In genomic region chr11:128548655-128549255, GRCh38 we compare ENCODE assay signal across 9 cellular contexts. TPM values are rescaled to one million over a fixed set of nuclear protein-coding genes. Genes with fewer than 3 reads are reported as not detected.
DNase-seq lines count a peak whose midpoint lies in the region; ATAC-seq, FAIRE-seq and TF ChIP-seq lines count a peak whose summit lies in the region.
"Had no signal": no experiment of that assay in that cellular context is flagged by ENCODE, and none has a peak within 500 bp of the region (broad histone marks: within the 10 kb centered on the region; RNA-seq: fewer than 3 reads in every experiment).

No MANE protein-coding gene starts in this region.

- H3K4me3 Mint-ChIP-seq in activated T-helper 1 cell treated with anti-CD3 and anti-CD28 coated beads, Interleukin-12 subunit alpha, Interleukin-12 subunit beta, Interleukin-2, Interleukin-4 antibody, amounts not matched to agents 30 ng/mL and 10 ng/mL and 1 ng/mL, durations not matched to agents 14 hours and 24 hours and 36 hours: peak overlapping the region; percentile 80

- ATAC-seq in omental fat pad (ENCODE audit: low FRiP score): peak; percentile 88

- intact Hi-C loops in activated T-helper 1 cell treated with anti-CD3 and anti-CD28 coated beads, Interleukin-12 subunit alpha, Interleukin-12 subunit beta, Interleukin-2, Interleukin-4 antibody, amounts not matched to agents 30 ng/mL and 10 ng/mL and 1 ng/mL, durations not matched to agents 14 hours and 24 hours and 36 hours (cut with micrococcal nuclease): no loop called here

- H3K27ac Mint-ChIP-seq in activated T-helper 1 cell treated with anti-CD3 and anti-CD28 coated beads, Interleukin-12 subunit alpha, Interleukin-12 subunit beta, Interleukin-2, Interleukin-4 antibody, amounts not matched to agents 30 ng/mL and 10 ng/mL and 1 ng/mL, durations not matched to agents 14 hours and 24 hours and 36 hours: peak overlapping the region; percentile 90

- H3K27me3 Mint-ChIP-seq in activated T-helper 1 cell treated with anti-CD3 and anti-CD28 coated beads, Interleukin-12 subunit alpha, Interleukin-12 subunit beta, Interleukin-2, Interleukin-4 antibody, amounts not matched to agents 30 ng/mL and 10 ng/mL and 1 ng/mL, durations not matched to agents 14 hours and 24 hours and 36 hours (ENCODE audit: insufficient read depth): no peaks in the 10 kb centered on the region

- H3K36me3 Mint-ChIP-seq in activated T-helper 1 cell treated with anti-CD3 and anti-CD28 coated beads, Interleukin-12 subunit alpha, Interleukin-12 subunit beta, Interleukin-2, Interleukin-4 antibody, amounts not matched to agents 30 ng/mL and 10 ng/mL and 1 ng/mL, durations not matched to agents 14 hours and 24 hours and 36 hours (ENCODE audit: low read depth): peaks cover 3% of the 10 kb centered on the region

- peaks cover 80% of the 10 kb centered on the region for H3K4me1 Mint-ChIP-seq in activated T-helper 1 cell treated with anti-CD3 and anti-CD28 coated beads, Interleukin-12 subunit alpha, Interleukin-12 subunit beta, Interleukin-2, Interleukin-4 antibody, amounts not matched to agents 30 ng/mL and 10 ng/mL and 1 ng/mL, durations not matched to agents 14 hours and 24 hours and 36 hours (ENCODE audit: low read depth)

- no peak for FAIRE-seq in H54 (lab: Jason Lieb, UNC)
- FAIRE-seq: G401.6 had no signal

- H3K9me3 Mint-ChIP-seq in activated T-helper 1 cell treated with anti-CD3 and anti-CD28 coated beads, Interleukin-12 subunit alpha, Interleukin-12 subunit beta, Interleukin-2, Interleukin-4 antibody, amounts not matched to agents 30 ng/mL and 10 ng/mL and 1 ng/mL, durations not matched to agents 14 hours and 24 hours and 36 hours: no peaks in the 10 kb centered on the region

- no peak for TF ChIP-seq CTCF in omental fat pad (IDR thresholded peaks at IDR 0.05)

- TF ChIP-seq POLR2A in H54 (IDR thresholded peaks at IDR 0.05; ENCODE audit: low read depth, low read length) (no peak), erythroblast (IDR thresholded peaks at IDR 0.05; ENCODE audit: low read length) (no peak)

- peak; percentile 53 for DNase-seq in activated T-cell treated with anti-CD3 and anti-CD28 coated beads, Interleukin-2, amount 50 U/mL, for 1 hour
- DNase-seq in activated T-cell treated with anti-CD3 and anti-CD28 coated beads for 4 hours (no peak), glomerular visceral epithelial cell (ENCODE audit: extremely low spot score) (peak; percentile 16), omental fat pad (ENCODE audit: low spot score) (no peak), H54 (ENCODE audit: insufficient read length, low spot score) (no peak), erythroblast (lab: John Stamatoyannopoulos, UW) (no peak), RPMI8226 (no peak)
- DNase-seq in activated T-helper 1 cell treated with anti-CD3 and anti-CD28 coated beads, Interleukin-12 subunit alpha, Interleukin-12 subunit beta, Interleukin-2, Interleukin-4 antibody, amounts not matched to agents 30 ng/mL and 10 ng/mL and 1 ng/mL, durations not matched to agents 14 hours and 24 hours and 36 hours (ENCODE audit: low spot score): peak; percentile 8

RNA-seq across cellular contexts. Expression of gene ETS1, which starts 38.6 kb away (rescaled TPM):
- total RNA-seq in activated T-helper 1 cell treated with anti-CD3 and anti-CD28 coated beads, Interleukin-12 subunit alpha, Interleukin-12 subunit beta, Interleukin-2, Interleukin-4 antibody, amounts not matched to agents 30 ng/mL and 10 ng/mL and 1 ng/mL, durations not matched to agents 14 hours and 24 hours and 36 hours: 609 and 619 TPM in 2 replicates
- total RNA-seq in omental fat pad: 100 to 1,000 TPM in 3 of 4 donors, 10 to 100 TPM in 1; 72.4 to 211 (median 165) TPM

Comparison
In these comparisons a context has a peak if more than half of its experiments do, and no peak if none do; other contexts are left out.
1. DNase-seq: peak in activated T-cell treated with anti-CD3 and anti-CD28 coated beads, Interleukin-2, amount 50 U/mL, for 1 hour (single experiment), activated T-helper 1 cell treated with anti-CD3 and anti-CD28 coated beads, Interleukin-12 subunit alpha, Interleukin-12 subunit beta, Interleukin-2, Interleukin-4 antibody, amounts not matched to agents 30 ng/mL and 10 ng/mL and 1 ng/mL, durations not matched to agents 14 hours and 24 hours and 36 hours (single experiment) and glomerular visceral epithelial cell (single experiment); none in activated T-cell treated with anti-CD3 and anti-CD28 coated beads for 4 hours (single experiment), omental fat pad (single experiment), H54 (single experiment), erythroblast (0 of 2) and RPMI8226 (single experiment).